Comparison of ENCODE assay signal across 8 cellular contexts in genomic region chr20:33489495-33490022, GRCh38. TPM values are rescaled to one million over a fixed set of nuclear protein-coding genes. Genes with fewer than 3 reads are reported as not detected.
DNase-seq lines count a peak whose midpoint lies in the region; ATAC-seq and TF ChIP-seq lines count a peak whose summit lies in the region.

No MANE protein-coding gene starts in this region.

- POLR2A ChIA-PET in GM10248 (lab: Yijun Ruan, JAX) (interaction anchor here (0.6 to 1.3 kb wide), 8 partner anchors 11 to 1996 kb away, joined by 3 to 5 read pairs (median 3); partner anchors contain the start of genes ACTL10 and SNTA1), SK-N-SH (lab: Yijun Ruan, JAX) (interaction anchor here (0.5 to 2.1 kb wide), 14 partner anchors 10 to 179 kb away, joined by 3 to 12 read pairs (median 4); partner anchors contain the start of genes ACTL10 and SNTA1)

- no peaks in the 10 kb centered on the region for H3K27me3 Mint-ChIP-seq in activated naive CD8-positive, alpha-beta T cell
- H3K27me3 Mint-ChIP-seq in glutamatergic neuron (ENCODE audit: unreplicated experiment), result no peaks in the 10 kb centered on the region

- 34% methylated on average over 8 of the region's 36 CpGs for WGBS in SK-N-SH (ENCODE audit: low lambda C conversion rate)

- DNase-seq in GM10248 (ENCODE audit: extremely low spot score) (peak; percentile 100), NCI-H1092 (lab: John Stamatoyannopoulos, UW) (peak; percentile 92), SK-N-SH (peak; percentile 99), glutamatergic neuron (peak; percentile 98), osteoblast (ENCODE audit: insufficient read length, low spot score, missing footprints) (peak; percentile 100), thoracic aorta (ENCODE audit: low spot score) (peak; percentile 94)

- H3K79me2 ChIP-seq in SK-N-SH (ENCODE audit: insufficient read depth), result peaks cover 41% of the 10 kb centered on the region
- H3K79me2 ChIP-seq in osteoblast (ENCODE audit: insufficient read depth, low read length), result peaks cover 33% of the 10 kb centered on the region

- H4K20me1 ChIP-seq in SK-N-SH (ENCODE audit: insufficient read depth), result peaks cover 9% of the 10 kb centered on the region; the same call in 1 of the 2 replicates
- peaks cover 7% of the 10 kb centered on the region for H4K20me1 ChIP-seq in osteoblast (ENCODE audit: insufficient read depth, low read length)

- peak overlapping the region; percentile 69; the same call in 1 of the 2 replicates for H3K9ac ChIP-seq in SK-N-SH

- H3K4me1 ChIP-seq in SK-N-SH (ENCODE audit: control insufficient read depth in 1 of 2, insufficient read depth in 2 of 2, low read depth in 1 of 2, low read length in 1 of 2), result peaks cover 0 to 3% of the 10 kb centered on the region in 2 experiments; a peak in 2 of 4 replicates
- H3K4me1 ChIP-seq in osteoblast (ENCODE audit: insufficient read depth, low read length), result peaks cover 6% of the 10 kb centered on the region
- H3K4me1 ChIP-seq in thoracic aorta (ENCODE audit: control insufficient read depth in 1 of 2, low read depth in 2 of 2), result peaks cover 13 to 23% of the 10 kb centered on the region in 2 donors

- TF ChIP-seq RAD21 in SK-N-SH (IDR thresholded peaks at IDR 0.05; ENCODE audit: low read length), result no peak

- peaks cover 18% of the 10 kb centered on the region for H3K4me1 Mint-ChIP-seq in activated naive CD8-positive, alpha-beta T cell (ENCODE audit: low read depth)
- peaks cover 4% of the 10 kb centered on the region for H3K4me1 Mint-ChIP-seq in glutamatergic neuron (ENCODE audit: low read depth, unreplicated experiment)

- H3K4me3 Mint-ChIP-seq in activated naive CD8-positive, alpha-beta T cell, result peak overlapping the region; percentile 83
- peak overlapping the region; percentile 34 for H3K4me3 Mint-ChIP-seq in glutamatergic neuron (ENCODE audit: unreplicated experiment)

- no peaks in the 10 kb centered on the region for H3K36me3 Mint-ChIP-seq in activated naive CD8-positive, alpha-beta T cell
- H3K36me3 Mint-ChIP-seq in glutamatergic neuron (ENCODE audit: unreplicated experiment), result no peaks in the 10 kb centered on the region

- H3K27ac ChIP-seq in SK-N-SH (ENCODE audit: low read depth in 2 of 2, low read length in 1 of 2) (peak overlapping the region; percentile 55 to 85), osteoblast (ENCODE audit: low read depth, low read length) (peak overlapping the region; percentile 97), thoracic aorta (peak overlapping the region; percentile 94 to 96)

- H3K9me3 ChIP-seq in SK-N-SH, result no peaks in the 10 kb centered on the region
- H3K9me3 ChIP-seq in osteoblast (ENCODE audit: low read depth, low read length), result no peaks in the 10 kb centered on the region
- no peaks in the 10 kb centered on the region for H3K9me3 ChIP-seq in thoracic aorta

- peak overlapping the region; percentile 46 to 75 for H3K4me3 ChIP-seq in SK-N-SH (ENCODE audit: low read depth in 2 of 2, low read length in 1 of 2)
- peak overlapping the region; percentile 81 for H3K4me3 ChIP-seq in osteoblast (ENCODE audit: insufficient read depth, low read length)
- H3K4me3 ChIP-seq in thoracic aorta, result peak overlapping the region; percentile 86

- peaks cover 0 to 4% of the 10 kb centered on the region in 2 experiments for H3K36me3 ChIP-seq in SK-N-SH (replicated peaks in 1 of 2; ENCODE audit: control insufficient read depth in 1 of 2, insufficient read depth in 2 of 2, low read length in 1 of 2)
- H3K36me3 ChIP-seq in osteoblast (ENCODE audit: insufficient read depth, low read length), result no peaks in the 10 kb centered on the region
- no peaks in the 10 kb centered on the region for H3K36me3 ChIP-seq in thoracic aorta

- no peaks in the 10 kb centered on the region for H3F3A ChIP-seq in SK-N-SH (replicated peaks; ENCODE audit: insufficient read depth)

- H2AFZ ChIP-seq in SK-N-SH (ENCODE audit: low read depth) (peak overlapping the region; percentile 99), osteoblast (ENCODE audit: low read length) (peak overlapping the region; percentile 98)

- TF ChIP-seq EP300 in SK-N-SH (IDR thresholded peaks at IDR 0.05; ENCODE audit: borderline replicate concordance in 1 of 2, low read depth in 1 of 2, low read length in 1 of 2), result no peak

- no peak for TF ChIP-seq CTCF in GM10248 (IDR thresholded peaks at IDR 0.05; ENCODE audit: control extremely low read depth, extremely low read depth, low read depth, missing control alignments)
- no peak for TF ChIP-seq CTCF in SK-N-SH (IDR thresholded peaks at IDR 0.05)
- TF ChIP-seq CTCF in glutamatergic neuron (IDR thresholded peaks at IDR 0.05; ENCODE audit: partially characterized antibody, unreplicated experiment), result no peak
- TF ChIP-seq CTCF in osteoblast (IDR thresholded peaks at IDR 0.05; ENCODE audit: extremely low read depth, low read depth, low read length), result no peak
- TF ChIP-seq CTCF in thoracic aorta (IDR thresholded peaks at IDR 0.05), result no peak

- peak; percentile 94 for ATAC-seq in HG02610 (IDR thresholded peaks at IDR 0.05; ENCODE audit: unreplicated experiment)
- peak; percentile 96 for ATAC-seq in thoracic aorta (ENCODE audit: insufficient number of reproducible peaks, low FRiP score, low read depth)

- peak overlapping the region; percentile 87 for H3K27ac Mint-ChIP-seq in activated naive CD8-positive, alpha-beta T cell
- no peak overlapping the region for H3K27ac Mint-ChIP-seq in glutamatergic neuron (ENCODE audit: unreplicated experiment)

- H3K9me2 ChIP-seq in SK-N-SH, result no peaks in the 10 kb centered on the region

- H3K9me3 Mint-ChIP-seq in activated naive CD8-positive, alpha-beta T cell (ENCODE audit: low read depth), result no peaks in the 10 kb centered on the region
- peaks cover 3% of the 10 kb centered on the region for H3K9me3 Mint-ChIP-seq in glutamatergic neuron (ENCODE audit: unreplicated experiment)

- H3K27me3 ChIP-seq in SK-N-SH (ENCODE audit: insufficient read depth) (no peaks in the 10 kb centered on the region), osteoblast (ENCODE audit: insufficient read depth, low read length) (no peaks in the 10 kb centered on the region), thoracic aorta (replicated peaks; ENCODE audit: insufficient read depth) (no peaks in the 10 kb centered on the region)

- H3K4me2 ChIP-seq in SK-N-SH, result peak overlapping the region; percentile 78
- peak overlapping the region; percentile 92 for H3K4me2 ChIP-seq in osteoblast (ENCODE audit: insufficient read depth, low read length)

- CTCF ChIA-PET in GM10248 (lab: Yijun Ruan, JAX), result interaction anchor here (0.7 to 1.8 kb wide), 4 partner anchors 17 to 179 kb away, joined by 3 to 7 read pairs (median 4); partner anchors contain the start of gene ACTL10
- CTCF ChIA-PET in SK-N-SH (lab: Yijun Ruan, JAX), result interaction anchor here (0.8 to 1.4 kb wide), 5 partner anchors 9 to 179 kb away, joined by 3 to 5 read pairs (median 4); no protein-coding TSS in a partner anchor

TF ChIP-seq in SK-N-SH, 30 proteins besides CTCF, POLR2A, EP300 and RAD21 (continues in another document):
- no peak for TF ChIP-seq FOXM1 (IDR thresholded peaks at IDR 0.05; ENCODE audit: low read depth)
- TF ChIP-seq RCOR1 (IDR thresholded peaks at IDR 0.05; ENCODE audit: low read length), result no peak
- no peak for TF ChIP-seq SIN3A (IDR thresholded peaks at IDR 0.05; ENCODE audit: borderline replicate concordance, low read depth, low read length)
- peak; percentile 95 for TF ChIP-seq POLR2AphosphoS5 (IDR thresholded peaks at IDR 0.05; ENCODE audit: low read depth, low read length)
- peak; percentile 56; the same call in 1 of the 2 replicates for TF ChIP-seq RFX5 (IDR thresholded peaks at IDR 0.05; ENCODE audit: low read length)
- no peak for TF ChIP-seq RXRA (IDR thresholded peaks at IDR 0.05; ENCODE audit: borderline replicate concordance, low read depth)
- no peak for TF ChIP-seq FOXJ3 (CRISPR knock-in tag; IDR thresholded peaks at IDR 0.05)
- no peak for TF ChIP-seq IRF3 (IDR thresholded peaks at IDR 0.05; ENCODE audit: low read depth, low read length)
- TF ChIP-seq USF2 (IDR thresholded peaks at IDR 0.05; ENCODE audit: borderline replicate concordance, low read depth, low read length), result no peak
- TF ChIP-seq TEAD4 (IDR thresholded peaks at IDR 0.05; ENCODE audit: borderline replicate concordance, insufficient read depth), result no peak
- peak; percentile 70 for TF ChIP-seq NRF1 (IDR thresholded peaks at IDR 0.05; ENCODE audit: low read depth, low read length)

RNA-seq across cellular contexts. Expression of gene CBFA2T2, which starts 0.3 kb away (rescaled TPM):
- 11.0 and 11.7 TPM in 2 replicates for polyA plus RNA-seq in SK-N-SH (2012; rRNA removed)
- 6.2 and 9.3 TPM in 2 replicates for polyA plus RNA-seq in SK-N-SH (2012; cell fraction: cytosol; rRNA removed)
- 34.3 and 42.2 TPM in 2 replicates for polyA plus RNA-seq in SK-N-SH (2012; cell fraction: nucleus; rRNA removed)
- total RNA-seq in glutamatergic neuron (ENCODE audit: unreplicated experiment), result 84.1 TPM
- total RNA-seq in osteoblast, result 10.3 and 11.2 TPM in 2 replicates
- 10 to 100 TPM; 14.8 to 18.0 TPM for total RNA-seq in thoracic aorta

RNA-seq across cellular contexts. Expression of gene SNTA1, which starts 46.0 kb away (rescaled TPM):
- polyA plus RNA-seq in SK-N-SH (2012; rRNA removed), result 11.2 TPM in 2 replicates
- 6.0 and 8.9 TPM in 2 replicates for polyA plus RNA-seq in SK-N-SH (2012; cell fraction: cytosol; rRNA removed)
- polyA plus RNA-seq in SK-N-SH (2012; cell fraction: nucleus; rRNA removed), result 7.8 and 9.2 TPM in 2 replicates
- total RNA-seq in glutamatergic neuron (ENCODE audit: unreplicated experiment), result 4.5 TPM
- 27.1 and 27.5 TPM in 2 replicates for total RNA-seq in osteoblast
- total RNA-seq in thoracic aorta, result 100 to 1,000 TPM in 1 of 2 donors, 10 to 100 TPM in 1; 62.6 to 108 TPM

Comparison
In these comparisons a context has a peak if more than half of its experiments do, and no peak if none do; other contexts are left out.
1. Peak in every context shown above with its lines: DNase-seq, ATAC-seq, H3K4me3 ChIP-seq and H3K27ac ChIP-seq.